ENCODE assay signal across 1 cellular context in the genomic region with DNA sequence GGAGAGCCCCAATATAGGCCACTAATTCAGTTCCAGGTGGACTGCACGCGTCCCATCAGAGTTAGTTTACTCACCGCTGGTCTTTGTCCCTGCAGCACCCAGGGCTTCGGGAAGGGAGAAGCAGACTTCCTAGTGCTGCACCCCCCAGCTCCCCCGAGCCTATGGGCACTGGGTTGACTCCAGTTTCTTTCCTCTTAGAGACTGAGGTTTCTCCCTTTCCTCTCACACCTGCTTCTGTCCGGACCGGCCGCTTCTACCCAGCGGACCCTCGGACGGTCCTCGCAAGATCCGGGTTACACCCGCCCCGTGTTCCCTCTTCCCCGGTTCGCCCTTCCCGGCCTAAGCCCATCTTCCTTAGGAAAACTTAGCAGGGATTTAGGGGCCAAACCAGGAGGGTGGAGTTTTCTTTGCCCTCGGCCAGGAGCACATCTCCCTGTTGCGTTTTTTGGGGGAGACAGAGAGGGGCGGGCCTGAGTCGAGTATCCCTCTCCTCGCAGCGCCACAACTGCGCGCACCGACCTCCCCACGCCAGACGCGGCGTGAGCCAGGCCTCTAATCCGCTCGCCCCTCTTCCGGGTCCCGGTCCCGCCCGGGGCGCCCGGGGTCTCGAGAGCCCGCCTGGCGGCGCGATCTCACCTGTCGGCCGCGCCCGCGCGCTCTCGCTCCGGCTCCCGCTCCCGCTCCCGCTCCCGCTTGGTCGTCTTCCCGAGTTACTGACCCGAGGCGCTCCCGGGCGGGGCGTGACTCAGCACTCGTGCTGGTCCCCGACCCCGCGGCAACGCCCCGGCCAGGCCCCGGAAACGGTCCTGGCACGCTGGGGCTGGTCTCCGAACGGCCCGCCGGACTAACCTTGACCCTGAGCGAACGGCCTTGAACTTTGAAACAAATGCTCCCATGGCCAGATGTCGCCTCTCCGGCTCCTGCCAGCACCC.
TF ChIP-seq lines count a peak whose summit lies in the region.

Gene AIFM2, minus strand, starts transcription at position 728 of the 932 bp plus-strand sequence. CDS start 8,741 bp downstream, outside the sequence.

TF ChIP-seq in HepG2, 621 proteins besides CTCF, POLR2A, EP300 and RAD21 (continued from another document and continues in another):
- TF ChIP-seq CSRNP1 (CRISPR knock-in tag; IDR thresholded peaks at IDR 0.05) (peak; percentile 33), ATRX (CRISPR knock-in tag; IDR thresholded peaks at IDR 0.05; ENCODE audit: borderline replicate concordance) (no peak), ASH2L (IDR thresholded peaks at IDR 0.05; ENCODE audit: insufficient read length, low read depth, low read length) (peak; percentile 74), KDM5B (CRISPR knock-in tag; IDR thresholded peaks at IDR 0.05; ENCODE audit: borderline replicate concordance) (peak; percentile 91), ZNF687 (CRISPR knock-in tag; IDR thresholded peaks at IDR 0.05) (peak; percentile 94), ZNF138 (CRISPR knock-in tag; IDR thresholded peaks at IDR 0.05; ENCODE audit: low read depth) (peak; percentile 44; the same call in 1 of the 2 replicates), PRDM4 (CRISPR knock-in tag; IDR thresholded peaks at IDR 0.05; ENCODE audit: borderline replicate concordance) (no peak), ZZZ3 (CRISPR knock-in tag; IDR thresholded peaks at IDR 0.05; ENCODE audit: borderline replicate concordance) (no peak), SRF (IDR thresholded peaks at IDR 0.05; ENCODE audit: low read depth, low read length) (no peak), SP2 (CRISPR knock-in tag; IDR thresholded peaks at IDR 0.05) (no peak), ELF1 (CRISPR knock-in tag; IDR thresholded peaks at IDR 0.05) (peak; percentile 70), PAF1 (CRISPR knock-in tag; IDR thresholded peaks at IDR 0.05) (no peak), ZFP36L1 (CRISPR knock-in tag; IDR thresholded peaks at IDR 0.05) (peak; percentile 69; the same call in 1 of the 2 replicates), ZSCAN22 (CRISPR knock-in tag; IDR thresholded peaks at IDR 0.05) (no peak), ZBTB10 (CRISPR knock-in tag; IDR thresholded peaks at IDR 0.05; ENCODE audit: borderline replicate concordance) (peak; percentile 89), KMT2B (CRISPR knock-in tag; IDR thresholded peaks at IDR 0.05) (no peak; the same call in 1 of the 2 replicates), ZNF546 (CRISPR knock-in tag; conservative IDR thresholded peaks at IDR 0.05) (no peak), SRSF4 (IDR thresholded peaks at IDR 0.05; ENCODE audit: low read depth, low read length, poor library complexity, severe bottlenecking) (no peak), FOSL1 (CRISPR knock-in tag; IDR thresholded peaks at IDR 0.05; ENCODE audit: borderline replicate concordance) (0 out of 2 replicates have a peak, but pooled peaks have one; percentile 29), E2F5 (CRISPR knock-in tag; conservative IDR thresholded peaks at IDR 0.05) (no peak), GLI4 (CRISPR knock-in tag; IDR thresholded peaks at IDR 0.05; ENCODE audit: borderline replicate concordance) (0 out of 2 replicates have a peak, but pooled peaks have one; percentile 20), BHLHE40 (IDR thresholded peaks at IDR 0.05; ENCODE audit: low read length) (peak; percentile 83), FOXA3 (CRISPR knock-in tag; IDR thresholded peaks at IDR 0.05) (peak; percentile 76), POGK (CRISPR knock-in tag; conservative IDR thresholded peaks at IDR 0.05) (peak; percentile 88), MBD4 (IDR thresholded peaks at IDR 0.05; ENCODE audit: borderline replicate concordance, low read length) (no peak), JUN (CRISPR knock-in tag; IDR thresholded peaks at IDR 0.05) (no peak)
- TF ChIP-seq, protein P1, sequence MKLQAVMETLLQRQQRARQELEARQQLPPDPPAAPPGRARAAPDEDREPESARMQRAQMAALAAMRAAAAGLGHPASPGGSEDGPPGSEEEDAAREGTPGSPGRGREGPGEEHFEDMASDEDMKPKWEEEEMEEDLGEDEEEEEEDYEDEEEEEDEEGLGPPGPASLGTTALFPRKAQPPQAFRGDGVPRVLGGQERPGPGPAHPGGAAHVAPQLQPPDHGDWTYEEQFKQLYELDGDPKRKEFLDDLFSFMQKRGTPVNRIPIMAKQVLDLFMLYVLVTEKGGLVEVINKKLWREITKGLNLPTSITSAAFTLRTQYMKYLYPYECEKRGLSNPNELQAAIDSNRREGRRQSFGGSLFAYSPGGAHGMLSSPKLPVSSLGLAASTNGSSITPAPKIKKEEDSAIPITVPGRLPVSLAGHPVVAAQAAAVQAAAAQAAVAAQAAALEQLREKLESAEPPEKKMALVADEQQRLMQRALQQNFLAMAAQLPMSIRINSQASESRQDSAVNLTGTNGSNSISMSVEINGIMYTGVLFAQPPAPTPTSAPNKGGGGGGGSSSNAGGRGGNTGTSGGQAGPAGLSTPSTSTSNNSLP (IDR thresholded peaks at IDR 0.05; ENCODE audit: low read depth, low read length), result no peak
- TF ChIP-seq, protein P2, sequence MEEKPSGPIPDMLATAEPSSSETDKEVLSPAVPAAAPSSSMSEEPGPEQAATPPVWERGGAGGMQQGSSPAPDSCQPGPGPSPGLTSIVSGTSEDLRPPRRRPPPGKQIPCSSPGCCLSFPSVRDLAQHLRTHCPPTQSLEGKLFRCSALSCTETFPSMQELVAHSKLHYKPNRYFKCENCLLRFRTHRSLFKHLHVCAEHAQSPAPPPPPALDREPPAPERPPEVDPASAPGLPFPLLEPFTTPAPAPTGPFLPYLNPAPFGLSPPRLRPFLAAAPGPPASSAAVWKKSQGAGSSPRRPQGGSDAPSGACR (CRISPR knock-in tag; IDR thresholded peaks at IDR 0.05), result peak; percentile 94
- TF ChIP-seq, protein P3, sequence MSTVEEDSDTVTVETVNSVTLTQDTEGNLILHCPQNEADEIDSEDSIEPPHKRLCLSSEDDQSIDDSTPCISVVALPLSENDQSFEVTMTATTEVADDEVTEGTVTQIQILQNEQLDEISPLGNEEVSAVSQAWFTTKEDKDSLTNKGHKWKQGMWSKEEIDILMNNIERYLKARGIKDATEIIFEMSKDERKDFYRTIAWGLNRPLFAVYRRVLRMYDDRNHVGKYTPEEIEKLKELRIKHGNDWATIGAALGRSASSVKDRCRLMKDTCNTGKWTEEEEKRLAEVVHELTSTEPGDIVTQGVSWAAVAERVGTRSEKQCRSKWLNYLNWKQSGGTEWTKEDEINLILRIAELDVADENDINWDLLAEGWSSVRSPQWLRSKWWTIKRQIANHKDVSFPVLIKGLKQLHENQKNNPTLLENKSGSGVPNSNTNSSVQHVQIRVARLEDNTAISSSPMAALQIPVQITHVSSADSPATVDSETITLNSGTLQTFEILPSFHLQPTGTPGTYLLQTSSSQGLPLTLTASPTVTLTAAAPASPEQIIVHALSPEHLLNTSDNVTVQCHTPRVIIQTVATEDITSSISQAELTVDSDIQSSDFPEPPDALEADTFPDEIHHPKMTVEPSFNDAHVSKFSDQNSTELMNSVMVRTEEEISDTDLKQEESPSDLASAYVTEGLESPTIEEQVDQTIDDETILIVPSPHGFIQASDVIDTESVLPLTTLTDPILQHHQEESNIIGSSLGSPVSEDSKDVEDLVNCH (CRISPR knock-in tag; IDR thresholded peaks at IDR 0.05), result no peak; the same call in 1 of the 2 replicates
- TF ChIP-seq, protein P4, sequence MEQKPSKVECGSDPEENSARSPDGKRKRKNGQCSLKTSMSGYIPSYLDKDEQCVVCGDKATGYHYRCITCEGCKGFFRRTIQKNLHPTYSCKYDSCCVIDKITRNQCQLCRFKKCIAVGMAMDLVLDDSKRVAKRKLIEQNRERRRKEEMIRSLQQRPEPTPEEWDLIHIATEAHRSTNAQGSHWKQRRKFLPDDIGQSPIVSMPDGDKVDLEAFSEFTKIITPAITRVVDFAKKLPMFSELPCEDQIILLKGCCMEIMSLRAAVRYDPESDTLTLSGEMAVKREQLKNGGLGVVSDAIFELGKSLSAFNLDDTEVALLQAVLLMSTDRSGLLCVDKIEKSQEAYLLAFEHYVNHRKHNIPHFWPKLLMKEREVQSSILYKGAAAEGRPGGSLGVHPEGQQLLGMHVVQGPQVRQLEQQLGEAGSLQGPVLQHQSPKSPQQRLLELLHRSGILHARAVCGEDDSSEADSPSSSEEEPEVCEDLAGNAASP (CRISPR knock-in tag; IDR thresholded peaks at IDR 0.05; ENCODE audit: borderline replicate concordance), result peak; percentile 98
